1 cellular context compared by ENCODE assay signal in the genomic region with DNA sequence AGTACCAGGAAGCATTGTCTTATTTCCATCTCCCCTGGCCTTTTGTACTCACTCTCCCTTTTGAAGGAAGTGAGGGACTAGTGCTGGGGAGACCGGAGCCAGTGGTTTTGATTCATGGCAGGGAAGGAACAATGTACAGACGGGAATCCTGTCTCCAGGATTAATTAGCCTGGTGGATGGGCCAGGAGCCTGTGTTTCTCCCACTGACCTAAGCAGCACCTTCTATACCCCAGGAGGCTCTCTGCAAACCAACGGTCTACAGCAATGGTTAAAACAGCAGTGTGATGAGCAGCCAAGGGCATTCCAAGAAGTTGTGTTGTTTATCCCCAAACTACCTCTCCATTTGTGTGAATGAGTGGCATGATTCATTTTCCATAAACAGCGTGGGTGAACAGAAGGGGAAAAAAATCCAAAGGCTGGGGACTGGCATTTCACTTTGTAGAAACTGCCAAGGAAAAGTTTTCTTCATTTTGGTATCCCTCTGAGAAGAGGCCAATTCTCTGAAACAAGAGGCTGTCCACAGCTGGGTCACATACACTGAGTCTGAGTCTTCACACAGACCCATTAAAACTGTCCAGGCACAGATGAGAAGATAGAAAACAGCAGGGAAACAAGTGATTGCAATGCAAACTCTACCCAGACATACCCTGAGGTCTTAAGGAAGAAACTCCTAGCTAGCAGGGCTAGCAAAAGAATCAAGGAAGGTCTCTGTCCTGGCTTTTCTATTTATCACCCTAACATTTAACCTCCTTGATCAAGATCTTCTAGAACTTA.
TF ChIP-seq lines count a peak whose summit lies in the region.

No MANE protein-coding gene starts in this region.

TF ChIP-seq in IMR-90, 13 proteins besides CTCF, POLR2A, EP300 and RAD21:
- TF ChIP-seq MAFK (IDR thresholded peaks at IDR 0.05; ENCODE audit: low read depth, low read length) (no peak), MAZ (IDR thresholded peaks at IDR 0.05; ENCODE audit: borderline replicate concordance, low read depth, low read length) (no peak), CHD1 (IDR thresholded peaks at IDR 0.05; ENCODE audit: low read depth, low read length) (no peak), BHLHE40 (IDR thresholded peaks at IDR 0.05; ENCODE audit: low read depth, low read length) (no peak), FOS (IDR thresholded peaks at IDR 0.05; ENCODE audit: low read depth, low read length) (no peak), MXI1 (IDR thresholded peaks at IDR 0.05; ENCODE audit: borderline replicate concordance, low read depth, low read length) (no peak), RCOR1 (IDR thresholded peaks at IDR 0.05; ENCODE audit: insufficient replicate concordance, low read length) (no peak), RFX5 (IDR thresholded peaks at IDR 0.05; ENCODE audit: low read depth, low read length) (no peak), CEBPB (IDR thresholded peaks at IDR 0.05; ENCODE audit: low read depth, low read length) (no peak), NFE2L2 (IDR thresholded peaks at IDR 0.05; ENCODE audit: low read depth, low read length) (no peak), SMC3 (IDR thresholded peaks at IDR 0.05; ENCODE audit: low read depth, low read length) (no peak)
- TF ChIP-seq, protein P1, sequence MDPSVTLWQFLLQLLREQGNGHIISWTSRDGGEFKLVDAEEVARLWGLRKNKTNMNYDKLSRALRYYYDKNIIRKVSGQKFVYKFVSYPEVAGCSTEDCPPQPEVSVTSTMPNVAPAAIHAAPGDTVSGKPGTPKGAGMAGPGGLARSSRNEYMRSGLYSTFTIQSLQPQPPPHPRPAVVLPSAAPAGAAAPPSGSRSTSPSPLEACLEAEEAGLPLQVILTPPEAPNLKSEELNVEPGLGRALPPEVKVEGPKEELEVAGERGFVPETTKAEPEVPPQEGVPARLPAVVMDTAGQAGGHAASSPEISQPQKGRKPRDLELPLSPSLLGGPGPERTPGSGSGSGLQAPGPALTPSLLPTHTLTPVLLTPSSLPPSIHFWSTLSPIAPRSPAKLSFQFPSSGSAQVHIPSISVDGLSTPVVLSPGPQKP (IDR thresholded peaks at IDR 0.05; ENCODE audit: borderline replicate concordance, low read depth, low read length) = no peak
- TF ChIP-seq, protein P2, sequence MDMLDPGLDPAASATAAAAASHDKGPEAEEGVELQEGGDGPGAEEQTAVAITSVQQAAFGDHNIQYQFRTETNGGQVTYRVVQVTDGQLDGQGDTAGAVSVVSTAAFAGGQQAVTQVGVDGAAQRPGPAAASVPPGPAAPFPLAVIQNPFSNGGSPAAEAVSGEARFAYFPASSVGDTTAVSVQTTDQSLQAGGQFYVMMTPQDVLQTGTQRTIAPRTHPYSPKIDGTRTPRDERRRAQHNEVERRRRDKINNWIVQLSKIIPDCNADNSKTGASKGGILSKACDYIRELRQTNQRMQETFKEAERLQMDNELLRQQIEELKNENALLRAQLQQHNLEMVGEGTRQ (IDR thresholded peaks at IDR 0.05; ENCODE audit: low read depth, low read length) = no peak
